In genomic region chr20:43840382-43841070, GRCh38 we compare ENCODE assay signal across 9 cellular contexts.
DNase-seq lines count a peak whose midpoint lies in the region; ATAC-seq, FAIRE-seq and TF ChIP-seq lines count a peak whose summit lies in the region.
"Had no signal": no experiment of that assay in that cellular context is flagged by ENCODE, and none has a peak within 500 bp of the region (broad histone marks: within the 10 kb centered on the region; RNA-seq: fewer than 3 reads in every experiment).

No MANE protein-coding gene starts in this region.

- H3K4me2 ChIP-seq in Karpas-422 (ENCODE audit: low read depth, low read length, poor library complexity, severe bottlenecking): peak overlapping the region; percentile 20

- no peak overlapping the region for H3K4me3 ChIP-seq in GM06990 (replicated peaks; ENCODE audit: low read depth, low read length)
- no peak overlapping the region for H3K4me3 ChIP-seq in Karpas-422 (ENCODE audit: low read length)
- H3K4me3 ChIP-seq in foreskin fibroblast (ENCODE audit: low read depth in 1 of 2, low read length in 2 of 2): no peak overlapping the region
- H3K4me3 ChIP-seq in kidney (ENCODE audit: low read length in 2 of 2): no peak overlapping the region

- no peaks in the 10 kb centered on the region for H3K9me2 ChIP-seq in Karpas-422 (replicated peaks; ENCODE audit: insufficient read depth, low read length)

- POLR2A ChIA-PET in activated CD4-positive, alpha-beta T cell treated with anti-CD3 and anti-CD28 coated beads for 36 hours (lab: Charles Lee): interaction anchor here (0.6 to 1.6 kb wide), 2 partner anchors 89 to 375 kb away, joined by 3 to 5 read pairs; no protein-coding TSS in a partner anchor

- no peaks in the 10 kb centered on the region for H4K20me1 ChIP-seq in Karpas-422 (ENCODE audit: insufficient read depth, low read depth, low read length)

- H2AFZ ChIP-seq in Karpas-422 (ENCODE audit: low read length): no peak overlapping the region
- H2AFZ ChIP-seq: parathyroid adenoma had no signal

- H3K36me3 ChIP-seq in GM06990 (ENCODE audit: control insufficient read depth, insufficient read depth, low read length) (no peaks in the 10 kb centered on the region), Karpas-422 (ENCODE audit: insufficient read depth, low read length) (no peaks in the 10 kb centered on the region), kidney (ENCODE audit: control insufficient read depth in 1 of 2, insufficient read depth in 2 of 2, low read length in 2 of 2) (no peaks in the 10 kb centered on the region)

- H3K27ac Mint-ChIP-seq in activated CD4-positive, alpha-beta T cell treated with anti-CD3 and anti-CD28 coated beads for 36 hours: no peak overlapping the region

- peaks cover 19% of the 10 kb centered on the region for H3K4me1 ChIP-seq in Karpas-422 (ENCODE audit: low read length)
- H3K4me1 ChIP-seq in kidney (ENCODE audit: control insufficient read depth in 1 of 2, insufficient read depth in 1 of 2, low read depth in 1 of 2, low read length in 2 of 2): no peaks in the 10 kb centered on the region
- H3K4me1 ChIP-seq: parathyroid adenoma had no signal

- peaks cover 7% of the 10 kb centered on the region for H3K27me3 Mint-ChIP-seq in activated CD4-positive, alpha-beta T cell treated with anti-CD3 and anti-CD28 coated beads for 36 hours

- H3K9ac ChIP-seq in Karpas-422 (ENCODE audit: low read length) (no peak overlapping the region), kidney (ENCODE audit: low read length in 2 of 2) (no peak overlapping the region)
- H3K9ac ChIP-seq: parathyroid adenoma had no signal

- CTCF ChIA-PET in activated CD4-positive, alpha-beta T cell treated with anti-CD3 and anti-CD28 coated beads for 36 hours (lab: Charles Lee): interaction anchor here (0.7 to 2.0 kb wide), 6 partner anchors 10 to 350 kb away, joined by 3 to 11 read pairs (median 6); no protein-coding TSS in a partner anchor

- ATAC-seq in activated CD4-positive, alpha-beta T cell treated with anti-CD3 and anti-CD28 coated beads for 36 hours: peak; percentile 63
- ATAC-seq in HG03457 (IDR thresholded peaks at IDR 0.05; ENCODE audit: unreplicated experiment): no peak

- intact Hi-C loops in activated CD4-positive, alpha-beta T cell treated with anti-CD3 and anti-CD28 coated beads for 36 hours (cut with DNase I, micrococcal nuclease): loop anchor here (2.0 kb wide), 2 partner anchors 90 to 240 kb away; no protein-coding TSS in a partner anchor
- intact Hi-C loops in kidney (cut with DNase I): no loop called here

- H3K27me3 ChIP-seq in GM06990 (replicated peaks; ENCODE audit: control insufficient read depth, insufficient read depth, low read length): no peaks in the 10 kb centered on the region
- no peaks in the 10 kb centered on the region for H3K27me3 ChIP-seq in Karpas-422 (ENCODE audit: low read length)

- no peaks in the 10 kb centered on the region for H3K9me3 ChIP-seq in Karpas-422 (ENCODE audit: low read length)
- no peaks in the 10 kb centered on the region for H3K9me3 ChIP-seq in kidney (ENCODE audit: control insufficient read depth in 1 of 2, low read length in 2 of 2)

- peak; percentile 61 for DNase-seq in GM06990 (ENCODE audit: extremely low read depth, insufficient read length)
- DNase-seq in Karpas-422: peak; percentile 86
- peak; percentile 66 for DNase-seq in activated CD4-positive, alpha-beta T cell treated with anti-CD3 and anti-CD28 coated beads for 36 hours
- DNase-seq in foreskin fibroblast: peak in 1 of 2 donors; percentile 44
- peak; percentile 30 for DNase-seq in ureter (ENCODE audit: low spot score)
- DNase-seq in kidney: no peak
- no peak for DNase-seq in epidermal melanocyte (ENCODE audit: insufficient read length, low spot score)

- no peaks in the 10 kb centered on the region for H3K79me2 ChIP-seq in Karpas-422 (ENCODE audit: low read length)
- H3K79me2 ChIP-seq: parathyroid adenoma had no signal

- peak; percentile 76 for TF ChIP-seq CTCF in GM06990 (IDR thresholded peaks at IDR 0.05; ENCODE audit: insufficient read depth, low read length, poor library complexity, severe bottlenecking)
- peak; percentile 41 for TF ChIP-seq CTCF in foreskin fibroblast (IDR thresholded peaks at IDR 0.05; ENCODE audit: low read depth, low read length)
- no peak for TF ChIP-seq CTCF in kidney (IDR thresholded peaks at IDR 0.05; ENCODE audit: borderline replicate concordance, extremely low read depth, insufficient read depth)

- no peaks in the 10 kb centered on the region for H3K36me3 Mint-ChIP-seq in activated CD4-positive, alpha-beta T cell treated with anti-CD3 and anti-CD28 coated beads for 36 hours (ENCODE audit: low read depth)

- H3K9me3 Mint-ChIP-seq in activated CD4-positive, alpha-beta T cell treated with anti-CD3 and anti-CD28 coated beads for 36 hours (ENCODE audit: low read depth): no peaks in the 10 kb centered on the region

- H3K4me3 Mint-ChIP-seq in activated CD4-positive, alpha-beta T cell treated with anti-CD3 and anti-CD28 coated beads for 36 hours: no peak overlapping the region

- peaks cover 30% of the 10 kb centered on the region for H3K4me1 Mint-ChIP-seq in activated CD4-positive, alpha-beta T cell treated with anti-CD3 and anti-CD28 coated beads for 36 hours

- no peak overlapping the region for H3K27ac ChIP-seq in Karpas-422 (ENCODE audit: low read length)
- no peak overlapping the region for H3K27ac ChIP-seq in kidney (ENCODE audit: low read depth in 2 of 2, low read length in 2 of 2)
- H3K27ac ChIP-seq: parathyroid adenoma had no signal

- no peak for FAIRE-seq in kidney (lab: Jason Lieb, UNC)

Comparison
In these comparisons a context has a peak if more than half of its experiments do, and no peak if none do; other contexts are left out.
1. DNase-seq: peak in GM06990 (single experiment), Karpas-422 (single experiment), activated CD4-positive, alpha-beta T cell treated with anti-CD3 and anti-CD28 coated beads for 36 hours (single experiment) and ureter (single experiment); none in kidney (single experiment) and epidermal melanocyte (single experiment).